In genomic region chr5:109688647-109688998, GRCh38 we compare ENCODE assay signal across 8 cellular contexts. TPM values are rescaled to one million over a fixed set of nuclear protein-coding genes. Genes with fewer than 3 reads are reported as not detected.
DNase-seq lines count a peak whose midpoint lies in the region; ATAC-seq and FAIRE-seq lines count a peak whose summit lies in the region.

No MANE protein-coding gene starts in this region.

- DNase-seq in AML-193 (lab: John Stamatoyannopoulos, UW), result peak; percentile 70 to 80
- no peak for DNase-seq in GM18507 (ENCODE audit: extremely low spot score, insufficient read length, low read depth)
- peak; percentile 88 for DNase-seq in NCI-H2029 treated with DMSO at 0.1 percent for 48 hours (lab: John Stamatoyannopoulos, UW)
- peak; percentile 41 to 43 for DNase-seq in activated T-cell treated with anti-CD3 and anti-CD28 coated beads, Interleukin-2, amount 50 U/mL, for 72 hours
- DNase-seq in iPS DF 4.7 (ENCODE audit: extremely low read depth, low spot score), result peak; percentile 49
- DNase-seq in skeletal muscle cell (ENCODE audit: low read depth), result no peak
- DNase-seq in sciatic nerve (ENCODE audit: low spot score), result no peak

- H3K9me3 Mint-ChIP-seq in activated T-cell treated with anti-CD3 and anti-CD28 coated beads, Interleukin-2, amount 50 U/mL, for 72 hours, result peaks cover 0 to 3% of the 10 kb centered on the region in 2 donors

- peak overlapping the region; percentile 82 to 91 for H3K4me3 Mint-ChIP-seq in activated T-cell treated with anti-CD3 and anti-CD28 coated beads, Interleukin-2, amount 50 U/mL, for 72 hours

- H3K27me3 Mint-ChIP-seq in activated T-cell treated with anti-CD3 and anti-CD28 coated beads, Interleukin-2, amount 50 U/mL, for 72 hours (ENCODE audit: low read depth), result no peaks in the 10 kb centered on the region

- intact Hi-C loops in sciatic nerve (cut with DNase I), result no loop called here

- peaks cover 0 to 2% of the 10 kb centered on the region in 2 donors for H3K36me3 Mint-ChIP-seq in activated T-cell treated with anti-CD3 and anti-CD28 coated beads, Interleukin-2, amount 50 U/mL, for 72 hours (ENCODE audit: insufficient read depth in 2 of 2)

- peak overlapping the region; percentile 94 for H3K4me3 ChIP-seq in skeletal muscle cell (ENCODE audit: low read depth, low read length)

- peak; percentile 68 for FAIRE-seq in GM18507 (lab: Jason Lieb, UNC)

- peaks cover 26% of the 10 kb centered on the region for H3K4me1 Mint-ChIP-seq in activated T-cell treated with anti-CD3 and anti-CD28 coated beads, Interleukin-2, amount 50 U/mL, for 72 hours (ENCODE audit: low read depth)

- ATAC-seq in activated T-cell treated with anti-CD3 and anti-CD28 coated beads, Interleukin-2, amount 50 U/mL, for 72 hours (replicated peaks in 1 of 2), result no peak
- ATAC-seq in sciatic nerve (no peak), GM19452 (IDR thresholded peaks at IDR 0.05; ENCODE audit: unreplicated experiment) (no peak)

- H3K27ac Mint-ChIP-seq in activated T-cell treated with anti-CD3 and anti-CD28 coated beads, Interleukin-2, amount 50 U/mL, for 72 hours, result peak overlapping the region; percentile 81

RNA-seq across cellular contexts. Expression of gene MAN2A1, which starts 1.1 kb away (rescaled TPM):
- 10 to 100 TPM; 47.4 to 48.8 TPM for total RNA-seq in activated T-cell treated with anti-CD3 and anti-CD28 coated beads, Interleukin-2, amount 50 U/mL, for 72 hours
- 45.2 TPM for total RNA-seq in sciatic nerve

Comparison
In these comparisons a context has a peak if more than half of its experiments do, and no peak if none do; other contexts are left out.
1. DNase-seq: peak in AML-193 (2 of 2), NCI-H2029 treated with DMSO at 0.1 percent for 48 hours (single experiment), activated T-cell treated with anti-CD3 and anti-CD28 coated beads, Interleukin-2, amount 50 U/mL, for 72 hours (2 of 2) and iPS DF 4.7 (single experiment); none in GM18507 (single experiment), skeletal muscle cell (single experiment) and sciatic nerve (single experiment).